Comparison of ENCODE assay signal across 20 cellular contexts in the genomic region with DNA sequence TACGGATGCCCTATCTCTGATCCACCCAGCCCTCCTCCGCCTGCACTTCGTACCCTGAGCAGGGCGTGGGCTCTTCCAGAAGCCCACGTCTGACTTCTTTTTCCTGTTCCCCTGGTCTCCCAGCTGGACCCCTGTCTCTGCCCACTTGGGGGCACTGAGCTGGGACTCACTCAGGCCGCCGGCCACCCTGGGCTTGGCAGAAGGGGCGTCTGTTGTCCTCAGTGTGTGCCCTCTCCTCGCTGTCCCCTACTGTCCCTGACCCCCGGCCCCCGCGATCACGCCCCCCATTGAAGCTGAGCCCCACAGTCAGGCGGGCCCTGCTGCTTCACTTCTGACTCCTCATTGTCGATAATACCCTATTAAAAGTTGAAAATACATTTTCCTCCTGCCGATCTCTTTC. TPM values are rescaled to one million over a fixed set of nuclear protein-coding genes. Genes with fewer than 3 reads are reported as not detected.
DNase-seq lines count a peak whose midpoint lies in the region; ATAC-seq and TF ChIP-seq lines count a peak whose summit lies in the region.
"Had no signal": no experiment of that assay in that cellular context is flagged by ENCODE, and none has a peak within 500 bp of the region (broad histone marks: within the 10 kb centered on the region; RNA-seq: fewer than 3 reads in every experiment).

No MANE protein-coding gene starts in this region.

- H3K9me3 Mint-ChIP-seq in central memory CD8-positive, alpha-beta T cell, result no peaks in the 10 kb centered on the region
- peaks cover 1% of the 10 kb centered on the region for H3K9me3 Mint-ChIP-seq in glutamatergic neuron (ENCODE audit: unreplicated experiment)
- H3K9me3 Mint-ChIP-seq in nephron progenitor cell, result peaks cover 4% of the 10 kb centered on the region
- H3K9me3 Mint-ChIP-seq: CD8-positive, alpha-beta T cell had no signal

- TF ChIP-seq CTCF in glutamatergic neuron (IDR thresholded peaks at IDR 0.05; ENCODE audit: partially characterized antibody, unreplicated experiment) (no peak), nephron progenitor cell (IDR thresholded peaks at IDR 0.05) (no peak), sigmoid colon (IDR thresholded peaks at IDR 0.05) (no peak)

- H3K27ac Mint-ChIP-seq in central memory CD8-positive, alpha-beta T cell (ENCODE audit: low read depth), result peak overlapping the region; percentile 50
- H3K27ac Mint-ChIP-seq in glutamatergic neuron (ENCODE audit: unreplicated experiment) (no peak overlapping the region), nephron progenitor cell (peak overlapping the region; percentile 60)
- H3K27ac Mint-ChIP-seq: CD8-positive, alpha-beta T cell had no signal

- no peak for DNase-seq in central memory CD8-positive, alpha-beta T cell (ENCODE audit: low spot score in 2 of 2)
- DNase-seq in glutamatergic neuron, result peak; percentile 2
- no peak for DNase-seq in nephron progenitor cell
- DNase-seq in sigmoid colon, result peak; percentile 50
- no peak for DNase-seq in activated effector memory CD4-positive, alpha-beta T cell treated with Interleukin-2 at 50 U/mL for 16 hours
- DNase-seq in DMS 273 (lab: John Stamatoyannopoulos, UW; ENCODE audit: unreplicated experiment), result no peak
- DNase-seq in DMS153 (lab: John Stamatoyannopoulos, UW), result no peak
- DNase-seq in NCI-H2081 treated with DMSO at 0.1 percent for 48 hours (lab: John Stamatoyannopoulos, UW), result no peak
- DNase-seq: Caco-2, DMS 273 treated with DMSO at 0.1 percent for 48 hours, DMS79 treated with DMSO at 0.1 percent for 48 hours, KBM-7, MV-4-11, NCI-H146, NCI-H1930, NCI-H526 treated with DMSO at 0.1 percent for 48 hours, RPMI8226, SHP77 treated with DMSO at 0.1 percent for 48 hours had no signal

- peaks cover 16% of the 10 kb centered on the region for H3K4me1 Mint-ChIP-seq in central memory CD8-positive, alpha-beta T cell
- H3K4me1 Mint-ChIP-seq in glutamatergic neuron (ENCODE audit: low read depth, unreplicated experiment) (no peaks in the 10 kb centered on the region), nephron progenitor cell (peaks cover 47% of the 10 kb centered on the region)

- ATAC-seq in central memory CD8-positive, alpha-beta T cell (replicated peaks; ENCODE audit: extremely low read depth, poor library complexity, severe bottlenecking), result no peak
- ATAC-seq: CD8-positive, alpha-beta T cell had no signal

- H3K36me3 Mint-ChIP-seq in central memory CD8-positive, alpha-beta T cell (ENCODE audit: insufficient read depth), result peaks cover 2% of the 10 kb centered on the region
- H3K36me3 Mint-ChIP-seq in glutamatergic neuron (ENCODE audit: unreplicated experiment) (peaks cover 4% of the 10 kb centered on the region), nephron progenitor cell (ENCODE audit: low read depth) (no peaks in the 10 kb centered on the region)
- H3K36me3 Mint-ChIP-seq: CD8-positive, alpha-beta T cell had no signal

- no peak for TF ChIP-seq POLR2A in sigmoid colon (IDR thresholded peaks at IDR 0.05)

- H3K9me3 ChIP-seq in sigmoid colon, result no peaks in the 10 kb centered on the region
- H3K9me3 ChIP-seq: Caco-2 had no signal

- H3K27ac ChIP-seq in sigmoid colon, result no peak overlapping the region
- H3K27ac ChIP-seq: C4-2B had no signal

- H3K27me3 Mint-ChIP-seq in central memory CD8-positive, alpha-beta T cell, result no peaks in the 10 kb centered on the region
- peaks cover 1% of the 10 kb centered on the region for H3K27me3 Mint-ChIP-seq in glutamatergic neuron (ENCODE audit: unreplicated experiment)
- H3K27me3 Mint-ChIP-seq in nephron progenitor cell (ENCODE audit: low read depth, poor library complexity), result peaks cover 4% of the 10 kb centered on the region

- TF ChIP-seq EP300 in sigmoid colon (IDR thresholded peaks at IDR 0.05), result no peak

- H3K4me3 Mint-ChIP-seq in central memory CD8-positive, alpha-beta T cell, result no peak overlapping the region
- no peak overlapping the region for H3K4me3 Mint-ChIP-seq in glutamatergic neuron (ENCODE audit: unreplicated experiment)
- H3K4me3 Mint-ChIP-seq in nephron progenitor cell, result no peak overlapping the region
- H3K4me3 Mint-ChIP-seq: CD8-positive, alpha-beta T cell had no signal

- WGBS in sigmoid colon, 2 donors, result 65 to 81% methylated on average over 16 of the region's 16 CpGs

- intact Hi-C loops in sigmoid colon (cut with DNase I), result no loop called here

- no peak overlapping the region for H3K4me3 ChIP-seq in sigmoid colon

- no peaks in the 10 kb centered on the region for H3K27me3 ChIP-seq in sigmoid colon

- H3K36me3 ChIP-seq in sigmoid colon, result no peaks in the 10 kb centered on the region

- H3K4me1 ChIP-seq in sigmoid colon, result no peaks in the 10 kb centered on the region
- H3K4me1 ChIP-seq: Caco-2 had no signal

RNA-seq across cellular contexts. Expression of a gene that starts 21.9 kb away (rescaled TPM):
- total RNA-seq in glutamatergic neuron (ENCODE audit: unreplicated experiment), result 20.5 TPM
- 10 to 100 TPM; 26.7 to 49.0 (median 31.4) TPM for total RNA-seq in sigmoid colon
- polyA plus RNA-seq in sigmoid colon, result 10 to 100 TPM; 27.6 to 50.8 (median 38.4) TPM

Comparison
In these comparisons a context has a peak if more than half of its experiments do, and no peak if none do; other contexts are left out.
1. DNase-seq: peak in glutamatergic neuron (single experiment) and sigmoid colon (single experiment); none in central memory CD8-positive, alpha-beta T cell (0 of 2), nephron progenitor cell (single experiment), activated effector memory CD4-positive, alpha-beta T cell treated with Interleukin-2 at 50 U/mL for 16 hours (single experiment), DMS 273 (single experiment), DMS153 (single experiment) and NCI-H2081 treated with DMSO at 0.1 percent for 48 hours (single experiment).